ENCODE assay signal across 34 cellular contexts in genomic region chr12:30180602-30181001, GRCh38.
"Had no signal": no experiment of that assay in that cellular context is flagged by ENCODE, and none has a peak within 500 bp of the region (broad histone marks: within the 10 kb centered on the region; RNA-seq: fewer than 3 reads in every experiment).

No MANE protein-coding gene starts in this region.

- ATAC-seq: activated CD8-positive, alpha-beta T cell treated with anti-CD3 and anti-CD28 coated beads for 36 hours; activated T-cell treated with anti-CD3 and anti-CD28 coated beads, Interleukin-2, amount 50 U/mL, for 72 hours; activated T-helper 17 cell treated with anti-CD3 and anti-CD28 coated beads, Interleukin-2, amount 50 U/mL, for 72 hours had no signal

- FAIRE-seq: bronchial epithelial cell, TTC549 had no signal

- DNase-seq: activated CD4-positive, alpha-beta T cell treated with anti-CD3 and anti-CD28 coated beads, Interleukin-2, amount 10 ng/mL, durations not matched to agents 24 days and 14 days; activated CD4-positive, alpha-beta T cell treated with anti-CD3 and anti-CD28 coated beads, Interleukin-2, amount 50 U/mL, for 4 hours; activated CD8-positive, alpha-beta T cell treated with anti-CD3 and anti-CD28 coated beads for 36 hours; activated effector memory CD4-positive, alpha-beta T cell treated with anti-CD3 and anti-CD28 coated beads, Interleukin-2, amount 50 U/mL, for 16 hours; activated naive CD4-positive, alpha-beta T cell; activated naive CD4-positive, alpha-beta T cell treated with anti-CD3 and anti-CD28 coated beads, Interleukin-2, amount 50 U/mL, for 16 hours; activated naive CD8-positive, alpha-beta T cell treated with anti-CD3 and anti-CD28 coated beads for 36 hours; activated T-cell treated with anti-CD3 and anti-CD28 coated beads, Interleukin-2, amount 50 U/mL, for 1 hour; activated T-cell treated with anti-CD3 and anti-CD28 coated beads, Interleukin-2, amount 50 U/mL, for 72 hours; amygdala; caudate nucleus; cerebellar nuclear complex; NCI-H1048; NCI-H1105 treated with DMSO at 0.1 percent for 48 hours; NCI-H1436; NCI-H1694; NCI-H1930; NCI-H2081 treated with DMSO at 0.1 percent for 48 hours; NCI-H226; NCI-H446 treated with DMSO at 0.1 percent for 48 hours; NCI-H524; NCI-H69; NCI-H82; NK-92 treated with Interleukin-12 subunit alpha and Interleukin-12 subunit beta, amount 100 ng/mL, for 24 hours; PC-3; Peyer's patch; RPMI8226; SHP77 treated with DMSO at 0.1 percent for 48 hours; SK-N-SH had no signal

- H3K9me3 ChIP-seq: ascending aorta, Peyer's patch, SJSA1, SK-N-SH had no signal

- H3K4me3 ChIP-seq: ascending aorta, Peyer's patch, SJSA1 had no signal

- H3K9me2 ChIP-seq: SK-N-SH had no signal

- H3K27me3 ChIP-seq: ascending aorta, Peyer's patch, SJSA1 had no signal

- H3K27ac ChIP-seq: ascending aorta, Peyer's patch, SJSA1 had no signal

- H3K36me3 ChIP-seq: ascending aorta, Peyer's patch, SJSA1 had no signal

- H3K4me2 ChIP-seq: SK-N-SH had no signal

- H3K9ac ChIP-seq: SK-N-SH had no signal

- H3K4me1 ChIP-seq: ascending aorta, Peyer's patch, SJSA1 had no signal
